Comparison of ENCODE assay signal across 17 cellular contexts in genomic region chr13:34376483-34376882, GRCh38.
DNase-seq lines count a peak whose midpoint lies in the region; ATAC-seq and TF ChIP-seq lines count a peak whose summit lies in the region.
"Had no signal": no experiment of that assay in that cellular context is flagged by ENCODE, and none has a peak within 500 bp of the region (broad histone marks: within the 10 kb centered on the region; RNA-seq: fewer than 3 reads in every experiment).

No MANE protein-coding gene starts in this region.

- no peak overlapping the region for H2BK120ac ChIP-seq in mesendoderm (ENCODE audit: low read depth, low read length)

- H3K27ac ChIP-seq in GM23338 (ENCODE audit: low read depth) (no peak overlapping the region), mesendoderm (ENCODE audit: low read depth, low read length) (no peak overlapping the region)
- H3K27ac ChIP-seq: C4-2B had no signal

- H2AK5ac ChIP-seq in mesendoderm (ENCODE audit: low read length), result no peak overlapping the region

- H3K4ac ChIP-seq in mesendoderm (ENCODE audit: low read depth, low read length), result no peak overlapping the region

- no peaks in the 10 kb centered on the region for H4K20me1 ChIP-seq in GM23338 (replicated peaks; ENCODE audit: insufficient read depth)

- no peak overlapping the region for H4K5ac ChIP-seq in mesendoderm (ENCODE audit: low read length)

- TF ChIP-seq CTCF in GM23338 (conservative IDR thresholded peaks at IDR 0.05; ENCODE audit: low read depth in 2 of 2) (no peak), WTC11 (IDR thresholded peaks at IDR 0.05) (no peak)

- H3K36me3 ChIP-seq in GM23338 (ENCODE audit: insufficient read depth), result no peaks in the 10 kb centered on the region
- no peaks in the 10 kb centered on the region for H3K36me3 ChIP-seq in mesendoderm (ENCODE audit: control insufficient read depth, insufficient read depth, low read length)

- no peak overlapping the region for H2BK5ac ChIP-seq in mesendoderm (ENCODE audit: low read length)

- no peaks in the 10 kb centered on the region for H3K36me3 Mint-ChIP-seq in GM23338 (ENCODE audit: low read depth)
- H3K36me3 Mint-ChIP-seq in WTC11, result no peaks in the 10 kb centered on the region
- H3K36me3 Mint-ChIP-seq: IgD-negative memory B cell had no signal

- no peak overlapping the region for H3K23ac ChIP-seq in mesendoderm (ENCODE audit: low read length)

- H3K4me3 Mint-ChIP-seq in GM23338 (no peak overlapping the region), WTC11 (peak overlapping the region; percentile 48)
- H3K4me3 Mint-ChIP-seq: CD4-positive, alpha-beta T cell; IgD-negative memory B cell had no signal

- H3K27me3 Mint-ChIP-seq in GM23338 (ENCODE audit: insufficient read depth, low read depth, poor library complexity) (no peaks in the 10 kb centered on the region), WTC11 (ENCODE audit: low read depth) (no peaks in the 10 kb centered on the region)
- H3K27me3 Mint-ChIP-seq: CD4-positive, alpha-beta T cell; IgD-negative memory B cell had no signal

- peak overlapping the region; percentile 44 for H3K56ac ChIP-seq in mesendoderm (ENCODE audit: low read length)

- peak overlapping the region; percentile 26; the same call in 1 of the 2 replicates for H3K4me3 ChIP-seq in GM23338
- H3K4me3 ChIP-seq in mesendoderm (ENCODE audit: low read length), result no peak overlapping the region

- H3K4me1 ChIP-seq in GM23338 (ENCODE audit: insufficient read depth), result peaks cover 22% of the 10 kb centered on the region
- peaks cover 4% of the 10 kb centered on the region for H3K4me1 ChIP-seq in mesendoderm (ENCODE audit: control insufficient read depth, low read depth, low read length)
- H3K4me1 ChIP-seq: Caco-2 had no signal

- H3K18ac ChIP-seq in mesendoderm (ENCODE audit: low read length), result no peak overlapping the region

- H3K27me3 ChIP-seq in GM23338 (ENCODE audit: insufficient read depth) (no peaks in the 10 kb centered on the region), mesendoderm (ENCODE audit: insufficient read depth, low read length, poor library complexity) (no peaks in the 10 kb centered on the region)

- H3K4me1 Mint-ChIP-seq in GM23338, result peaks cover 23% of the 10 kb centered on the region
- peaks cover 29% of the 10 kb centered on the region for H3K4me1 Mint-ChIP-seq in WTC11

- no peaks in the 10 kb centered on the region for H3F3A ChIP-seq in GM23338 (replicated peaks; ENCODE audit: low read depth)

- H2BK15ac ChIP-seq in mesendoderm (replicated peaks; ENCODE audit: low read depth), result no peak overlapping the region

- no peak overlapping the region for H4K8ac ChIP-seq in mesendoderm (ENCODE audit: low read depth, low read length)

- peak; percentile 66 for ATAC-seq in GM23338
- peak; percentile 83 for ATAC-seq in WTC11
- ATAC-seq: HCT116, HepG2 had no signal

- DNase-seq in GM23338 (ENCODE audit: low spot score) (peak; percentile 27), WTC11 (ENCODE audit: low spot score) (no peak), mesendoderm (no peak), HEK293T (ENCODE audit: extremely low spot score) (no peak), SIG-M5 (lab: John Stamatoyannopoulos, UW) (no peak)
- no peak for DNase-seq in activated CD8-positive, alpha-beta memory T cell treated with anti-CD3 and anti-CD28 coated beads, Interleukin-2, amount 50 U/mL, for 48 hours
- DNase-seq: AML-193; Caco-2; CD4-positive, alpha-beta T cell; DMS153; DMS79; GDM1; KBM-7 had no signal

- H3K4me2 ChIP-seq in GM23338 (peak overlapping the region; percentile 69), mesendoderm (ENCODE audit: low read length) (no peak overlapping the region)

- POLR2A ChIA-PET in WTC11 (lab: Charles Lee), result no interaction called here
- POLR2A ChIA-PET in HEK293T (lab: Yijun Ruan, JAX), result no interaction called here

- H3K9me3 Mint-ChIP-seq in GM23338 (no peaks in the 10 kb centered on the region), WTC11 (no peaks in the 10 kb centered on the region)
- H3K9me3 Mint-ChIP-seq: CD4-positive, alpha-beta T cell had no signal

- H3K27ac Mint-ChIP-seq in GM23338 (peak overlapping the region; percentile 70; the same call in 1 of the 2 replicates), WTC11 (peak overlapping the region; percentile 66)
- H3K27ac Mint-ChIP-seq: CD4-positive, alpha-beta T cell; IgD-negative memory B cell had no signal

- no peak overlapping the region for H2AFZ ChIP-seq in GM23338

- CTCF ChIA-PET in WTC11 (lab: Charles Lee), result no interaction called here
- CTCF ChIA-PET in HEK293T (lab: Yijun Ruan, JAX), result no interaction called here

- H3K79me1 ChIP-seq in mesendoderm (ENCODE audit: low read length), result no peaks in the 10 kb centered on the region

- H3K79me2 ChIP-seq in GM23338 (replicated peaks; ENCODE audit: insufficient read depth) (no peaks in the 10 kb centered on the region), mesendoderm (ENCODE audit: control insufficient read depth, insufficient read depth, low read length) (no peaks in the 10 kb centered on the region)

- H3K9me2 ChIP-seq in GM23338 (ENCODE audit: insufficient read depth), result no peaks in the 10 kb centered on the region; the same call in 1 of the 2 replicates

- H3K9ac ChIP-seq in mesendoderm (ENCODE audit: low read length), result no peak overlapping the region

TF ChIP-seq in GM23338, 12 proteins besides CTCF, POLR2A, EP300 and RAD21 (continues in another document):
- TF ChIP-seq POLR2AphosphoS5 (IDR thresholded peaks at IDR 0.05; ENCODE audit: low read depth), result no peak
- no peak for TF ChIP-seq NANOG (IDR thresholded peaks at IDR 0.05; ENCODE audit: borderline replicate concordance)
- no peak for TF ChIP-seq ZNF114 (CRISPR knock-in tag; IDR thresholded peaks at IDR 0.05)
- no peak for TF ChIP-seq STAT1 (IDR thresholded peaks at IDR 0.05; ENCODE audit: unreplicated experiment)

TF ChIP-seq in WTC11, 78 proteins besides CTCF, POLR2A, EP300 and RAD21 (continues in another document):
- TF ChIP-seq PRDM15 (CRISPR knock-in tag; IDR thresholded peaks at IDR 0.05), result no peak

TF ChIP-seq in HEK293T, 16 proteins besides CTCF, POLR2A, EP300 and RAD21:
- TF ChIP-seq CTBP1 (IDR thresholded peaks at IDR 0.05; ENCODE audit: borderline replicate concordance), result no peak
- TF ChIP-seq ZNF384 (IDR thresholded peaks at IDR 0.05), result no peak
- TF ChIP-seq BHLHE40 (IDR thresholded peaks at IDR 0.05; ENCODE audit: borderline replicate concordance), result no peak
- TF ChIP-seq SP1 (IDR thresholded peaks at IDR 0.05), result no peak
- no peak for TF ChIP-seq ARNT (IDR thresholded peaks at IDR 0.05)
- no peak for TF ChIP-seq NFRKB (IDR thresholded peaks at IDR 0.05)
- no peak for TF ChIP-seq FOXM1 (IDR thresholded peaks at IDR 0.05; ENCODE audit: borderline replicate concordance)
- no peak for TF ChIP-seq ELF4 (IDR thresholded peaks at IDR 0.05)
- TF ChIP-seq SUZ12 (IDR thresholded peaks at IDR 0.05), result no peak
- no peak for TF ChIP-seq HDGF (IDR thresholded peaks at IDR 0.05; ENCODE audit: borderline replicate concordance)
- TF ChIP-seq L3MBTL2 (conservative IDR thresholded peaks at IDR 0.05), result no peak
- TF ChIP-seq PKNOX1 (IDR thresholded peaks at IDR 0.05), result no peak
- TF ChIP-seq LEF1 (IDR thresholded peaks at IDR 0.05; ENCODE audit: borderline replicate concordance), result no peak
- no peak for TF ChIP-seq TARDBP (IDR thresholded peaks at IDR 0.05)
- no peak for TF ChIP-seq FOXA1 (IDR thresholded peaks at IDR 0.05)
- TF ChIP-seq FOXK2 (IDR thresholded peaks at IDR 0.05), result no peak
TF ChIP-seq in HEK293T: peak in this region for 0.
